Comparison of ENCODE assay signal across 31 cellular contexts in the genomic region with DNA sequence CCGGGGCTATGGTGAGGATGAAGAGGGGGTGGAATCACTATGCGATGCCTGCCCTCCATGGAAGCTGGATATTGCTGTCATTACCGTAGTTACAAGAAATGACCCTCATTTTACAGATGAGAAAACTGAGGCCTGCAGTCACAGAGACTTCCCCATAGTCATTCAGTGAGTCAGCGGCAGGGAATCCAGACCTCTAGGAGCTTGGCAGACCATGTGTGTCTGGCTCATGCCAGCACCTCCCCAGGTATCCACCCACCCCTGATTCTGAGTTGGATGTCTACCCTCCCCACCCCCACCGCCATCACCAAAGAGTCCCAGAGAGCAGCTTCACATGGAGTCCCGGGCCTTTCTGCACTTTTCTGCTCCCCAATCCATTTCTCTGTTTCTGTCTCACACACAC. TPM values are rescaled to one million over a fixed set of nuclear protein-coding genes. Genes with fewer than 3 reads are reported as not detected.
DNase-seq lines count a peak whose midpoint lies in the region; ATAC-seq and TF ChIP-seq lines count a peak whose summit lies in the region.
"Had no signal": no experiment of that assay in that cellular context is flagged by ENCODE, and none has a peak within 500 bp of the region (broad histone marks: within the 10 kb centered on the region; RNA-seq: fewer than 3 reads in every experiment).

No MANE protein-coding gene starts in this region.

- H3K56ac ChIP-seq in mesendoderm (ENCODE audit: low read length) = peak overlapping the region; percentile 20

- H3K9ac ChIP-seq in mesendoderm (ENCODE audit: low read length) = no peak overlapping the region
- H3K9ac ChIP-seq: BLaER1 had no signal

- TF ChIP-seq CTCF in WERI-Rb-1 (IDR thresholded peaks at IDR 0.05; ENCODE audit: low read depth, low read length) = no peak

- no peak overlapping the region for H2BK15ac ChIP-seq in mesendoderm (replicated peaks; ENCODE audit: low read depth)

- no peak overlapping the region for H2AK5ac ChIP-seq in mesendoderm (ENCODE audit: low read length)

- no peak overlapping the region for H2BK5ac ChIP-seq in mesendoderm (ENCODE audit: low read length)

- peak; percentile 37 for DNase-seq in Caki2 (ENCODE audit: low read depth)
- peak; percentile 28 for DNase-seq in HT1080 (ENCODE audit: low read depth)
- DNase-seq in WERI-Rb-1 = no peak
- no peak for DNase-seq in mesendoderm
- DNase-seq in NCI-H446 treated with DMSO at 0.1 percent for 48 hours (lab: John Stamatoyannopoulos, UW) = no peak
- DNase-seq in central memory CD4-positive, alpha-beta T cell = no peak
- DNase-seq in activated effector memory CD4-positive, alpha-beta T cell treated with anti-CD3 and anti-CD28 coated beads, Interleukin-2, amount 50 U/mL, for 16 hours = no peak
- DNase-seq: activated CD4-positive, alpha-beta T cell treated with anti-CD3 and anti-CD28 coated beads for 4 hours; activated CD8-positive, alpha-beta memory T cell treated with anti-CD3 and anti-CD28 coated beads for 24 hours; activated effector memory CD4-positive, alpha-beta T cell treated with Interleukin-2 at 50 U/mL for 16 hours; activated naive CD8-positive, alpha-beta T cell treated with anti-CD3 and anti-CD28 coated beads for 36 hours; anterior cingulate cortex; effector memory CD4-positive, alpha-beta T cell; glutamatergic neuron; H9; NCI-H1092 treated with DMSO at 0.1 percent for 48 hours; NCI-H2029; NCI-H526 treated with DMSO at 0.1 percent for 48 hours; NK-92 treated with Interleukin-12 subunit alpha and Interleukin-12 subunit beta, amount 100 ng/mL, for 24 hours; SIG-M5; stimulated activated CD8-positive, alpha-beta memory T cell treated with anti-CD3 and anti-CD28 coated beads, Interleukin-4, amount 100 ng/mL, for 48 hours had no signal

- no peak overlapping the region for H4K8ac ChIP-seq in mesendoderm (ENCODE audit: low read depth, low read length)

- H3K4me2 ChIP-seq in mesendoderm (ENCODE audit: low read length) = no peak overlapping the region
- H3K4me2 ChIP-seq: BLaER1, PC-9 had no signal

- no peak overlapping the region for H4K5ac ChIP-seq in mesendoderm (ENCODE audit: low read length)

- H3K27ac ChIP-seq in WERI-Rb-1 = peak overlapping the region; percentile 94
- no peak overlapping the region for H3K27ac ChIP-seq in mesendoderm (ENCODE audit: low read depth, low read length)
- H3K27ac ChIP-seq: BLaER1, cardiac muscle cell, coronary artery, PC-9 had no signal

- no peak overlapping the region for H2BK120ac ChIP-seq in mesendoderm (ENCODE audit: low read depth, low read length)

- no peak overlapping the region for H3K18ac ChIP-seq in mesendoderm (ENCODE audit: low read length)

- H3K79me2 ChIP-seq in mesendoderm (ENCODE audit: control insufficient read depth, insufficient read depth, low read length) = no peaks in the 10 kb centered on the region

- no peaks in the 10 kb centered on the region for H3K79me1 ChIP-seq in mesendoderm (ENCODE audit: low read length)

- ATAC-seq in GM19023 (IDR thresholded peaks at IDR 0.05; ENCODE audit: unreplicated experiment) = no peak
- ATAC-seq: sciatic nerve had no signal

- H3K36me3 ChIP-seq in WERI-Rb-1 = no peaks in the 10 kb centered on the region
- no peaks in the 10 kb centered on the region for H3K36me3 ChIP-seq in mesendoderm (ENCODE audit: control insufficient read depth, insufficient read depth, low read length)
- H3K36me3 ChIP-seq: BLaER1, cardiac muscle cell had no signal

- no CpG with 5 or more reads among the region's 6 CpGs for WGBS in mesendoderm (ENCODE audit: extremely low coverage, insufficient coverage, low lambda C conversion rate)

- H3K4me1 ChIP-seq in mesendoderm (ENCODE audit: control insufficient read depth, low read depth, low read length) = no peaks in the 10 kb centered on the region
- H3K4me1 ChIP-seq: BLaER1 had no signal

- in situ Hi-C loops in Caki2 (cut with HindIII; ENCODE audit: low pct_unique_long_range_greater_than_20kb, low sequenced_read_pairs) = no loop called here

- H3K9me3 ChIP-seq in WERI-Rb-1 (ENCODE audit: severe bottlenecking) = no peaks in the 10 kb centered on the region
- H3K9me3 ChIP-seq: BLaER1 had no signal

- no peak overlapping the region for H3K4ac ChIP-seq in mesendoderm (ENCODE audit: low read depth, low read length)

- H3K23ac ChIP-seq in mesendoderm (ENCODE audit: low read length) = no peak overlapping the region

- H3K27me3 ChIP-seq in WERI-Rb-1 (ENCODE audit: insufficient read depth, low read depth, severe bottlenecking) (no peaks in the 10 kb centered on the region), mesendoderm (ENCODE audit: insufficient read depth, low read length, poor library complexity) (no peaks in the 10 kb centered on the region)
- H3K27me3 ChIP-seq: BLaER1, cardiac muscle cell had no signal

- H3K4me3 ChIP-seq in WERI-Rb-1 (ENCODE audit: low read depth, low read length) (no peak overlapping the region), mesendoderm (ENCODE audit: low read length) (no peak overlapping the region)
- H3K4me3 ChIP-seq: BLaER1, cardiac muscle cell, coronary artery, PC-9 had no signal

RNA-seq across cellular contexts. Expression of gene CDH22, which starts 24.9 kb away (rescaled TPM):
- 0.07 and 0.43 TPM in 2 replicates for total RNA-seq in Caki2 (2014; rRNA removed; shearing (Covaris generic); ENCODE audit: low replicate concordance)
- not detected in 2 replicates for total RNA-seq in HT1080 (2014; rRNA removed; shearing (Covaris generic))
- not detected in 2 replicates for polyA plus RNA-seq in HT1080 (2015; cell fraction: cytosol; rRNA removed)
- polyA plus RNA-seq in HT1080 (2015; cell fraction: nucleus; rRNA removed) = not detected in 2 replicates
- 0.08 TPM for polyA plus RNA-seq in mesendoderm (2013, experiment 1 of 2)
- polyA plus RNA-seq in mesendoderm (2013, experiment 2 of 2) = 0.01 TPM
- total RNA-seq: cardiac muscle cell, epithelial cell of proximal tubule, G401, H9, liver, PC-9 had no signal
- polyA plus RNA-seq: cardiac muscle cell, IgD-negative memory B cell had no signal

Comparison
In these comparisons a context has a peak if more than half of its experiments do, and no peak if none do; other contexts are left out.
1. DNase-seq: peak in Caki2 (single experiment) and HT1080 (single experiment); none in WERI-Rb-1 (single experiment), mesendoderm (single experiment), NCI-H446 treated with DMSO at 0.1 percent for 48 hours (single experiment), central memory CD4-positive, alpha-beta T cell (single experiment) and activated effector memory CD4-positive, alpha-beta T cell treated with anti-CD3 and anti-CD28 coated beads, Interleukin-2, amount 50 U/mL, for 16 hours (single experiment).